In the genomic region with DNA sequence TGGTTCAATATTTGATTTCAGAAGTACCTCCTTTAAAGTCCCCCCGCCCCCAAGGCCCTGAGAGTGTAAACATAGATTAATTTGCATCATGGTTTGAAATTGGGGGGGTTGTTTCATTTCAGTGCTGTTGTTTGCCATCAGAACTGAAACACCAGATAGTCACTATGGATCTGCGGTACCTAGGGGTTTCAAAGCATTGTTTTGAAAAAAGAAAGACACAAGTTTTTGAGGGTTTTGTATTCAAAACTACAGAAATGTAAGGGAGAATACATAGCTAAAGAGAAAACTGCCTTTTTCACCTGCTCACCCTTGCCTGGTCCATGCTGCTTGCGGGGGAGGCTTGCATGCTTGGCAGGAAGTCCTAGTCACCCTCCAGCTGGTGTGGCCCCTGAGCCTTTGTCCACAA, we compare ENCODE assay signal across 12 cellular contexts. TPM values are rescaled to one million over a fixed set of nuclear protein-coding genes. Genes with fewer than 3 reads are reported as not detected.
DNase-seq lines count a peak whose midpoint lies in the region; ATAC-seq and TF ChIP-seq lines count a peak whose summit lies in the region.
"Had no signal": no experiment of that assay in that cellular context is flagged by ENCODE, and none has a peak within 500 bp of the region (broad histone marks: within the 10 kb centered on the region; RNA-seq: fewer than 3 reads in every experiment).

No MANE protein-coding gene starts in this region.

- H3K4me2 ChIP-seq in hepatocyte = no peak overlapping the region

- TF ChIP-seq CTCF in hepatocyte (IDR thresholded peaks at IDR 0.05; ENCODE audit: poor library complexity) (no peak), stomach (IDR thresholded peaks at IDR 0.05) (no peak)

- intact Hi-C loops in stomach (cut with DNase I; ENCODE audit: low total_unique reads) = no loop called here
- intact Hi-C loops in activated naive CD4-positive, alpha-beta T cell treated with anti-CD3 and anti-CD28 coated beads for 36 hours (cut with micrococcal nuclease) = no loop called here

- no peak for TF ChIP-seq EP300 in stomach (IDR thresholded peaks at IDR 0.05)

- H3K4me1 ChIP-seq in hepatocyte (ENCODE audit: insufficient read depth) (peaks cover 11% of the 10 kb centered on the region), stomach (peaks cover 0 to 26% (median 5%) of the 10 kb centered on the region in 4 donors)

- no peaks in the 10 kb centered on the region for H3K27me3 Mint-ChIP-seq in activated naive CD4-positive, alpha-beta T cell treated with anti-CD3 and anti-CD28 coated beads for 36 hours (ENCODE audit: low read depth)

- H3K27ac Mint-ChIP-seq in activated naive CD4-positive, alpha-beta T cell treated with anti-CD3 and anti-CD28 coated beads for 36 hours = no peak overlapping the region

- H2AFZ ChIP-seq in hepatocyte = no peak overlapping the region

- H3K4me3 Mint-ChIP-seq in activated naive CD4-positive, alpha-beta T cell treated with anti-CD3 and anti-CD28 coated beads for 36 hours = no peak overlapping the region
- H3K4me3 Mint-ChIP-seq: neural crest cell had no signal

- TF ChIP-seq POLR2A in stomach (IDR thresholded peaks at IDR 0.05) = no peak

- DNase-seq in DMS153 (lab: John Stamatoyannopoulos, UW) (peak; percentile 16), DMS153 treated with DMSO at 0.1 percent for 48 hours (lab: John Stamatoyannopoulos, UW; ENCODE audit: unreplicated experiment) (no peak), hepatocyte (ENCODE audit: low spot score) (no peak), stomach (no peak)
- DNase-seq in activated naive CD4-positive, alpha-beta T cell treated with anti-CD3 and anti-CD28 coated beads for 36 hours = no peak
- no peak for DNase-seq in stimulated activated CD4-positive, alpha-beta T cell treated with anti-CD3 and anti-CD28 coated beads, Interleukin-4, amount 100 ng/mL, for 24 hours
- DNase-seq: central memory CD4-positive, alpha-beta T cell had no signal

- no peaks in the 10 kb centered on the region for H3K27me3 ChIP-seq in hepatocyte
- H3K27me3 ChIP-seq in stomach = no peaks in the 10 kb centered on the region

- ATAC-seq in GM21619 (IDR thresholded peaks at IDR 0.05; ENCODE audit: unreplicated experiment) (peak; percentile 74), HG03139 (IDR thresholded peaks at IDR 0.05; ENCODE audit: unreplicated experiment) (peak; percentile 50)
- ATAC-seq: HCT116 had no signal

- H3K36me3 Mint-ChIP-seq in activated naive CD4-positive, alpha-beta T cell treated with anti-CD3 and anti-CD28 coated beads for 36 hours (ENCODE audit: low read depth) = peaks cover 39% of the 10 kb centered on the region

- H3K9me3 ChIP-seq in hepatocyte (ENCODE audit: low read depth) (no peaks in the 10 kb centered on the region), stomach (no peaks in the 10 kb centered on the region)
- H3K9me3 ChIP-seq: thoracic aorta had no signal

- peaks cover 9% of the 10 kb centered on the region for H3K36me3 ChIP-seq in hepatocyte (replicated peaks; ENCODE audit: insufficient read depth, low read depth)
- peaks cover 34 to 74% (median 65%) of the 10 kb centered on the region in 4 donors for H3K36me3 ChIP-seq in stomach

- no peak overlapping the region for H3K4me3 ChIP-seq in hepatocyte
- H3K4me3 ChIP-seq in stomach = no peak overlapping the region
- H3K4me3 ChIP-seq: thoracic aorta had no signal

- CTCF ChIA-PET in activated naive CD4-positive, alpha-beta T cell treated with anti-CD3 and anti-CD28 coated beads for 36 hours (lab: Charles Lee) = interaction anchor here (0.8 to 1.2 kb wide), 3 partner anchors 9 to 22 kb away, joined by 3 read pairs; no protein-coding TSS in a partner anchor

- WGBS in hepatocyte (ENCODE audit: low lambda C conversion rate, missing lambda C conversion rate) = 92% methylated on average over 3 of the region's 3 CpGs
- WGBS in stomach, 5 donors = 65 to 90% (median 77%) methylated on average over 3 of the region's 3 CpGs

- H3K27ac ChIP-seq in hepatocyte (peak overlapping the region; percentile 69), stomach (no peak overlapping the region)

- H3K9me3 Mint-ChIP-seq in activated naive CD4-positive, alpha-beta T cell treated with anti-CD3 and anti-CD28 coated beads for 36 hours = no peaks in the 10 kb centered on the region
- H3K9me3 Mint-ChIP-seq: neural crest cell had no signal

- H3K9me2 ChIP-seq in hepatocyte (replicated peaks; ENCODE audit: insufficient read depth) = no peaks in the 10 kb centered on the region

- no peaks in the 10 kb centered on the region for H4K20me1 ChIP-seq in hepatocyte (ENCODE audit: insufficient read depth, poor library complexity, severe bottlenecking)

- H3K4me1 Mint-ChIP-seq in activated naive CD4-positive, alpha-beta T cell treated with anti-CD3 and anti-CD28 coated beads for 36 hours (ENCODE audit: low read depth) = no peaks in the 10 kb centered on the region

- peaks cover 35% of the 10 kb centered on the region for H3K79me2 ChIP-seq in hepatocyte

RNA-seq across cellular contexts. Expression of gene ACP6, which starts 59.3 kb away (rescaled TPM):
- 14.2 and 16.8 TPM in 2 replicates for total RNA-seq in hepatocyte
- 29.9 and 47.1 TPM in 2 replicates for polyA plus RNA-seq in hepatocyte
- total RNA-seq in stomach = 10 to 100 TPM in 4 of 5 donors, 1 to 10 TPM in 1; 3.5 to 55.9 (median 20.2) TPM
- polyA plus RNA-seq in stomach = 10 to 100 TPM in 1 of 3 donors, 1 to 10 TPM in 2; 8.9 to 21.0 (median 9.0) TPM
- 10 to 100 TPM; 14.4 to 16.3 TPM for total RNA-seq in activated naive CD4-positive, alpha-beta T cell treated with anti-CD3 and anti-CD28 coated beads for 36 hours
